In the genomic region with DNA sequence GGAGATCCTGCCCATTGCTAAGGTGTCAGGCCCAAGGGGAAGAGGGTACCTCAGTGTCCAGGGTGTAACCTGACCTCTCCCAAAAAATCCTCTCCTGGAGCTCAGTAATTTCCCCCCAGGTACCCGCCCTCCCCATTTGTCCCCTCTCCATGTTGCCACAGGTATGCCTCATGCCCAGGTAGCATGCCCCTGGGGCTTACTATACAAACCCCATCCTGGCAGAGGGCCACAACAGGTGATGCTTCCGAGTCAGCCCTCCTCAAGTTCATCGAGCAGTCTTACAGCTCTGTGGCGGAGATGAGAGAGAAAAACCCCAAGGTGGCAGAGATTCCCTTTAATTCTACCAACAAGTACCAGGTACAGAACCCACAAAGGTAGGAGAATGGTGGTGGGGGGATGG, we compare ENCODE assay signal across 25 cellular contexts. TPM values are rescaled to one million over a fixed set of nuclear protein-coding genes. Genes with fewer than 3 reads are reported as not detected.
"Had no signal": no experiment of that assay in that cellular context is flagged by ENCODE, and none has a peak within 500 bp of the region (broad histone marks: within the 10 kb centered on the region; RNA-seq: fewer than 3 reads in every experiment).

No MANE protein-coding gene starts in this region.

- H3K27me3 ChIP-seq: ascending aorta, brain microvascular endothelial cell, hepatocyte, spleen had no signal

- H3K9me3 Mint-ChIP-seq: activated naive CD4-positive, alpha-beta T cell treated with anti-CD3 and anti-CD28 coated beads, Interleukin-2, amount 50 U/mL, for 72 hours; activated T-cell treated with anti-CD3 and anti-CD28 coated beads, Interleukin-2, amount 50 U/mL, for 24 hours; activated T-helper 17 cell treated with anti-CD3 and anti-CD28 coated beads, Interleukin-2, amount 50 U/mL, for 72 hours; naive thymus-derived CD8-positive, alpha-beta T cell had no signal

- H2AFZ ChIP-seq: hepatocyte had no signal

- H3K27ac Mint-ChIP-seq: activated T-cell treated with anti-CD3 and anti-CD28 coated beads, Interleukin-2, amount 50 U/mL, for 24 hours; activated T-helper 17 cell treated with anti-CD3 and anti-CD28 coated beads, Interleukin-2, amount 50 U/mL, for 72 hours; progenitor cell of endocrine pancreas had no signal

- DNase-seq: activated T-cell treated with anti-CD3 and anti-CD28 coated beads, Interleukin-2, amount 50 U/mL, for 24 hours; brain microvascular endothelial cell; caudate nucleus; dermis blood vessel endothelial cell; effector memory CD4-positive, alpha-beta T cell; glutamatergic neuron; naive thymus-derived CD8-positive, alpha-beta T cell; retina; spleen; stimulated activated CD4-positive, alpha-beta T cell treated with anti-CD3 and anti-CD28 coated beads, Interleukin-4, amount 100 ng/mL, for 1 hour; stimulated activated naive CD4-positive, alpha-beta T cell; T-helper 9 cell; tibial artery had no signal

- H3K27ac ChIP-seq: ascending aorta, brain microvascular endothelial cell, hepatocyte, lower lobe of right lung, spleen, tibial artery had no signal

- H3K4me3 Mint-ChIP-seq: activated T-cell treated with anti-CD3 and anti-CD28 coated beads, Interleukin-2, amount 50 U/mL, for 24 hours; activated T-helper 17 cell treated with anti-CD3 and anti-CD28 coated beads, Interleukin-2, amount 50 U/mL, for 72 hours; naive thymus-derived CD8-positive, alpha-beta T cell had no signal

- H3K4me2 ChIP-seq: hepatocyte had no signal

- H3K4me3 ChIP-seq: ascending aorta, hepatocyte, lower lobe of right lung, spleen, tibial artery had no signal

- H3K4me1 ChIP-seq: ascending aorta had no signal

- ATAC-seq: esophagus mucosa; left lobe of liver; naive thymus-derived CD8-positive, alpha-beta T cell had no signal

- H3K36me3 ChIP-seq: ascending aorta, brain microvascular endothelial cell, lower lobe of right lung, spleen, tibial artery had no signal

- H3K36me3 Mint-ChIP-seq: activated naive CD4-positive, alpha-beta T cell treated with anti-CD3 and anti-CD28 coated beads, Interleukin-2, amount 50 U/mL, for 72 hours; naive thymus-derived CD8-positive, alpha-beta T cell had no signal

- H3K79me2 ChIP-seq: hepatocyte had no signal

RNA-seq across cellular contexts. Expression of a gene that starts 15.7 kb away (rescaled TPM):
- total RNA-seq: activated naive CD4-positive, alpha-beta T cell treated with anti-CD3 and anti-CD28 coated beads, Interleukin-2, amount 50 U/mL, for 72 hours; ascending aorta; dermis blood vessel endothelial cell; esophagus mucosa; frontal cortex; kidney epithelial cell; left lobe of liver; naive thymus-derived CD8-positive, alpha-beta T cell; osteocyte; progenitor cell of endocrine pancreas had no signal
- polyA plus RNA-seq: immature natural killer cell; naive thymus-derived CD8-positive, alpha-beta T cell had no signal

RNA-seq across cellular contexts. Expression of a gene that starts 23.3 kb away (rescaled TPM):
- total RNA-seq: activated naive CD4-positive, alpha-beta T cell treated with anti-CD3 and anti-CD28 coated beads, Interleukin-2, amount 50 U/mL, for 72 hours; activated T-helper 17 cell treated with anti-CD3 and anti-CD28 coated beads, Interleukin-2, amount 50 U/mL, for 72 hours; ascending aorta; dermis blood vessel endothelial cell; hepatocyte; kidney epithelial cell; left lobe of liver; naive thymus-derived CD8-positive, alpha-beta T cell; osteocyte; progenitor cell of endocrine pancreas had no signal
- polyA plus RNA-seq: immature natural killer cell; naive thymus-derived CD8-positive, alpha-beta T cell had no signal

RNA-seq across cellular contexts. Expression of a gene that starts 51.5 kb away (rescaled TPM):
- total RNA-seq: activated naive CD4-positive, alpha-beta T cell treated with anti-CD3 and anti-CD28 coated beads, Interleukin-2, amount 50 U/mL, for 72 hours; activated T-helper 17 cell treated with anti-CD3 and anti-CD28 coated beads, Interleukin-2, amount 50 U/mL, for 72 hours; dermis blood vessel endothelial cell; naive thymus-derived CD8-positive, alpha-beta T cell; progenitor cell of endocrine pancreas had no signal
- polyA plus RNA-seq: immature natural killer cell; naive thymus-derived CD8-positive, alpha-beta T cell had no signal
